13 cellular contexts compared by ENCODE assay signal in genomic region chr1:153345187-153346066, GRCh38. TPM values are rescaled to one million over a fixed set of nuclear protein-coding genes. Genes with fewer than 3 reads are reported as not detected.
A peak's percentile ranks its signal among the peaks of the same experiment; 100 is the strongest.
DNase-seq lines count a peak whose midpoint lies in the region; ATAC-seq and TF ChIP-seq lines count a peak whose summit lies in the region.
"Had no signal": no experiment of that assay in that cellular context is flagged by ENCODE, and none has a peak within 500 bp of the region (broad histone marks: within the 10 kb centered on the region; RNA-seq: fewer than 3 reads in every experiment).

No MANE protein-coding gene starts in this region.

- H3F3A ChIP-seq in smooth muscle cell (ENCODE audit: low read depth) = no peaks in the 10 kb centered on the region

- H3K36me3 Mint-ChIP-seq in CD8-positive, alpha-beta memory T cell = no peaks in the 10 kb centered on the region

- POLR2A ChIA-PET in CD8-positive, alpha-beta memory T cell (lab: Charles Lee) = no interaction called here

- no peak overlapping the region for H3K4me2 ChIP-seq in smooth muscle cell

- H3K9ac ChIP-seq in smooth muscle cell (ENCODE audit: low read depth) = no peak overlapping the region
- H3K9ac ChIP-seq: parathyroid adenoma had no signal

- H3K27me3 ChIP-seq in CD8-positive, alpha-beta memory T cell (ENCODE audit: insufficient read depth, low read length, poor library complexity, severe bottlenecking) = no peaks in the 10 kb centered on the region
- peaks cover 6% of the 10 kb centered on the region for H3K27me3 ChIP-seq in smooth muscle cell (ENCODE audit: low read depth)

- 87% methylated on average over 13 of the region's 14 CpGs for WGBS in smooth muscle cell (ENCODE audit: low lambda C conversion rate)

- H3K4me1 Mint-ChIP-seq in CD8-positive, alpha-beta memory T cell = peaks cover 24 to 41% (median 24%) of the 10 kb centered on the region in 3 donors

- no peak for DNase-seq in CD8-positive, alpha-beta memory T cell
- DNase-seq in NCI-H345 (lab: John Stamatoyannopoulos, UW) (peak; percentile 95), islet precursor cell (peak; percentile 42), smooth muscle cell (lab: John Stamatoyannopoulos, UW; ENCODE audit: unreplicated experiment) (no peak), HK-2 (ENCODE audit: unreplicated experiment) (no peak), hypothalamus (lab: John Stamatoyannopoulos, UW) (no peak)
- DNase-seq: caudate nucleus, KG1, NCI-H446 treated with DMSO at 0.1 percent for 48 hours had no signal

- peak overlapping the region in 4 of 8 donors; percentile 2 to 55 (median 41) for H3K27ac Mint-ChIP-seq in CD8-positive, alpha-beta memory T cell

- peak overlapping the region in 6 of 7 donors; percentile 21 to 84 (median 53) for H3K4me3 Mint-ChIP-seq in CD8-positive, alpha-beta memory T cell
- H3K4me3 Mint-ChIP-seq: stimulated activated naive CD8-positive, alpha-beta T cell treated with anti-CD3 and anti-CD28 coated beads, Interleukin-15, Interleukin-2, amounts not matched to agents 100 ng/mL and 50 ng/mL, for 24 hours had no signal

- H3K4me1 ChIP-seq in CD8-positive, alpha-beta memory T cell (ENCODE audit: insufficient read depth, low read length) = peaks cover 37% of the 10 kb centered on the region
- H3K4me1 ChIP-seq in smooth muscle cell (ENCODE audit: low read depth) = no peaks in the 10 kb centered on the region
- H3K4me1 ChIP-seq: parathyroid adenoma had no signal

- H3K27ac ChIP-seq in CD8-positive, alpha-beta memory T cell (ENCODE audit: low read depth, low read length) = no peak overlapping the region
- H3K27ac ChIP-seq in smooth muscle cell (ENCODE audit: low read depth) = no peak overlapping the region
- H3K27ac ChIP-seq: parathyroid adenoma had no signal

- H2AFZ ChIP-seq in smooth muscle cell (ENCODE audit: low read depth) = no peak overlapping the region
- H2AFZ ChIP-seq: parathyroid adenoma had no signal

- CTCF ChIA-PET in CD8-positive, alpha-beta memory T cell (lab: Charles Lee) = interaction anchor here (1.0 kb wide), 1 partner anchor 149 kb away, joined by 4 read pairs; no protein-coding TSS in a partner anchor

- no peaks in the 10 kb centered on the region for H3K79me2 ChIP-seq in smooth muscle cell (ENCODE audit: low read depth)
- H3K79me2 ChIP-seq: parathyroid adenoma had no signal

- H3K36me3 ChIP-seq in CD8-positive, alpha-beta memory T cell (ENCODE audit: insufficient read depth, low read length) = no peaks in the 10 kb centered on the region
- H3K36me3 ChIP-seq in smooth muscle cell (ENCODE audit: low read depth) = no peaks in the 10 kb centered on the region

- no peaks in the 10 kb centered on the region for H3K9me3 ChIP-seq in CD8-positive, alpha-beta memory T cell (ENCODE audit: low read length)
- H3K9me3 ChIP-seq in smooth muscle cell (replicated peaks; ENCODE audit: low read depth) = no peaks in the 10 kb centered on the region

- peaks cover 32 to 69% of the 10 kb centered on the region in 2 donors for H3K27me3 Mint-ChIP-seq in CD8-positive, alpha-beta memory T cell

- no peak overlapping the region for H3K4me3 ChIP-seq in CD8-positive, alpha-beta memory T cell (ENCODE audit: low read length)
- no peak overlapping the region for H3K4me3 ChIP-seq in smooth muscle cell

- H4K20me1 ChIP-seq in smooth muscle cell (ENCODE audit: low read depth) = no peaks in the 10 kb centered on the region

- no peak for TF ChIP-seq CTCF in smooth muscle cell (IDR thresholded peaks at IDR 0.05; ENCODE audit: borderline replicate concordance, insufficient read depth, poor library complexity, severe bottlenecking)

- peak; percentile 20 for ATAC-seq in GM18868 (IDR thresholded peaks at IDR 0.05; ENCODE audit: unreplicated experiment)
- no peak for ATAC-seq in GM18861 (IDR thresholded peaks at IDR 0.05; ENCODE audit: unreplicated experiment)

- no peaks in the 10 kb centered on the region for H3K9me3 Mint-ChIP-seq in CD8-positive, alpha-beta memory T cell
- H3K9me3 Mint-ChIP-seq: stimulated activated naive CD8-positive, alpha-beta T cell treated with anti-CD3 and anti-CD28 coated beads, Interleukin-15, Interleukin-2, amounts not matched to agents 100 ng/mL and 50 ng/mL, for 24 hours had no signal

RNA-seq across cellular contexts. Expression of gene PGLYRP4, which starts 3.2 kb away (rescaled TPM):
- not detected for total RNA-seq in CD8-positive, alpha-beta memory T cell
- not detected for polyA plus RNA-seq in CD8-positive, alpha-beta memory T cell
- total RNA-seq in smooth muscle cell = 0.54 and 1.1 TPM in 2 replicates
- 0.43 and 0.64 TPM in 2 replicates for polyA plus RNA-seq in smooth muscle cell

RNA-seq across cellular contexts. Expression of gene S100A9, which starts 12.2 kb away (rescaled TPM):
- 1 to 10 TPM; 1.6 to 2.3 TPM for total RNA-seq in CD8-positive, alpha-beta memory T cell
- polyA plus RNA-seq in CD8-positive, alpha-beta memory T cell = 4.7 TPM
- 125 and 197 TPM in 2 replicates for total RNA-seq in smooth muscle cell
- 39.8 and 81.9 TPM in 2 replicates for polyA plus RNA-seq in smooth muscle cell

RNA-seq across cellular contexts. Expression of gene S100A12, which starts 30.0 kb away (rescaled TPM):
- total RNA-seq in CD8-positive, alpha-beta memory T cell = not detected
- polyA plus RNA-seq in CD8-positive, alpha-beta memory T cell = not detected
- total RNA-seq in smooth muscle cell = not detected in 2 replicates
- polyA plus RNA-seq in smooth muscle cell = not detected in 2 replicates

RNA-seq across cellular contexts. Expression of gene PGLYRP3, which starts 32.7 kb away (rescaled TPM):
- not detected for total RNA-seq in CD8-positive, alpha-beta memory T cell
- polyA plus RNA-seq in CD8-positive, alpha-beta memory T cell = not detected
- not detected in 2 replicates for total RNA-seq in smooth muscle cell
- polyA plus RNA-seq in smooth muscle cell = 0.31 TPM in 1 of 2 replicates, not detected in the other

RNA-seq across cellular contexts. Expression of gene S100A8, which starts 45.4 kb away (rescaled TPM):
- total RNA-seq in CD8-positive, alpha-beta memory T cell = not detected
- not detected for polyA plus RNA-seq in CD8-positive, alpha-beta memory T cell
- total RNA-seq in smooth muscle cell = not detected in 2 replicates
- 0.79 TPM in 1 of 2 replicates, not detected in the other for polyA plus RNA-seq in smooth muscle cell

Comparison
In these comparisons a context has a peak if more than half of its experiments do, and no peak if none do; other contexts are left out.
1. DNase-seq: peak in NCI-H345 (single experiment) and islet precursor cell (single experiment); none in CD8-positive, alpha-beta memory T cell (0 of 5), smooth muscle cell (single experiment), HK-2 (single experiment) and hypothalamus (0 of 51).
2. RNA of gene S100A9, which starts 12.2 kb away (total RNA-seq): 125 to 197 TPM in smooth muscle cell; 1.6 to 2.3 TPM in CD8-positive, alpha-beta memory T cell; every median in the first group is over 10 times any median in the second.